In the genomic region with DNA sequence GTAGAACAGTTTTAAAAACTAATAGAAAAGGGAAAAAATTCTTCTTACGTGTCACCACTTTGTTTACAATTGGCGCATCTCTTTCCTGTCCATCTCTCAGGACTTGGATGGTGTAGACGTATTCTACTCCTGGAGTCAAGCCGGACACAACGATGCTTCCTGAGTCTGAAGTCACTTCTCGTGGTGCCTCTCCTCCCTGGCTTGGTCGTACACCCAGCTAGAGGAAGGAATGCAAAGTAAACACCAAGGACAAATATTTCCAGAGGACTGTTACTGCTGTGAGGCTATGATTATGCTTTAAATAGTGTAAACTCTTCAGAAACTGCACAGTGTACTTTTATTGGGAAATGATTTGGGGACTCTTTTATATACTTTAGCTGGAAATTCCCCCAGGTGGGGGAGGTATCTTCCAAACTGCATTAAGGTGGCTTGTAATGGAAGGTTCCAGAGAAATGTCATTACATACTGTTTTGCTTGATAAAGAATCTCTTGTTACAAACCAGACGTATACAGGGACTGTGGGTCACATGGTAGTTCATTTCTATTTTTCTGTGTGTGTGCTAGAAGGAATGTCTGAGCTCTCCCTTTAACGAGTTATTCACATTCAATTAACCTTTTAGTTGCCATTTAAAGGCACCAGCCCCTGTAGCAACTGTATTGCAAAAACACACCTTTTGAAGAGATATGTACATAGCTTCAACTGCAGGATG, we compare ENCODE assay signal across 1 cellular context.
TF ChIP-seq lines count a peak whose summit lies in the region.

No MANE protein-coding gene starts in this region.

TF ChIP-seq in SK-N-SH, 30 proteins besides CTCF, POLR2A, EP300 and RAD21 (continued from another document):
- TF ChIP-seq EZH2phosphoT487 (IDR thresholded peaks at IDR 0.05; ENCODE audit: borderline replicate concordance, low read depth) (no peak), USF2 (IDR thresholded peaks at IDR 0.05; ENCODE audit: borderline replicate concordance, low read depth, low read length) (no peak), POLR2AphosphoS5 (IDR thresholded peaks at IDR 0.05; ENCODE audit: low read depth, low read length) (no peak), SIN3A (IDR thresholded peaks at IDR 0.05; ENCODE audit: borderline replicate concordance, low read depth, low read length) (no peak), IRF3 (IDR thresholded peaks at IDR 0.05; ENCODE audit: low read depth, low read length) (no peak), ZBTB33 (IDR thresholded peaks at IDR 0.05; ENCODE audit: borderline replicate concordance, low read depth) (no peak), RCOR1 (IDR thresholded peaks at IDR 0.05; ENCODE audit: low read length) (no peak), FOSL2 (IDR thresholded peaks at IDR 0.05; ENCODE audit: borderline replicate concordance, low read depth) (no peak), GATA2 (CRISPR knock-in tag; IDR thresholded peaks at IDR 0.05) (no peak), JUND (IDR thresholded peaks at IDR 0.05) (no peak), MXI1 (IDR thresholded peaks at IDR 0.05; ENCODE audit: low read depth, low read length) (no peak), TAF1 (IDR thresholded peaks at IDR 0.05; ENCODE audit: borderline replicate concordance, low read depth, low read length) (no peak)
- TF ChIP-seq, protein P1, sequence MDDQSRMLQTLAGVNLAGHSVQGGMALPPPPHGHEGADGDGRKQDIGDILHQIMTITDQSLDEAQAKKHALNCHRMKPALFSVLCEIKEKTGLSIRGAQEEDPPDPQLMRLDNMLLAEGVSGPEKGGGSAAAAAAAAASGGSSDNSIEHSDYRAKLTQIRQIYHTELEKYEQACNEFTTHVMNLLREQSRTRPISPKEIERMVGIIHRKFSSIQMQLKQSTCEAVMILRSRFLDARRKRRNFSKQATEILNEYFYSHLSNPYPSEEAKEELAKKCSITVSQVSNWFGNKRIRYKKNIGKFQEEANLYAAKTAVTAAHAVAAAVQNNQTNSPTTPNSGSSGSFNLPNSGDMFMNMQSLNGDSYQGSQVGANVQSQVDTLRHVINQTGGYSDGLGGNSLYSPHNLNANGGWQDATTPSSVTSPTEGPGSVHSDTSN (IDR thresholded peaks at IDR 0.05): no peak
- TF ChIP-seq, protein P2, sequence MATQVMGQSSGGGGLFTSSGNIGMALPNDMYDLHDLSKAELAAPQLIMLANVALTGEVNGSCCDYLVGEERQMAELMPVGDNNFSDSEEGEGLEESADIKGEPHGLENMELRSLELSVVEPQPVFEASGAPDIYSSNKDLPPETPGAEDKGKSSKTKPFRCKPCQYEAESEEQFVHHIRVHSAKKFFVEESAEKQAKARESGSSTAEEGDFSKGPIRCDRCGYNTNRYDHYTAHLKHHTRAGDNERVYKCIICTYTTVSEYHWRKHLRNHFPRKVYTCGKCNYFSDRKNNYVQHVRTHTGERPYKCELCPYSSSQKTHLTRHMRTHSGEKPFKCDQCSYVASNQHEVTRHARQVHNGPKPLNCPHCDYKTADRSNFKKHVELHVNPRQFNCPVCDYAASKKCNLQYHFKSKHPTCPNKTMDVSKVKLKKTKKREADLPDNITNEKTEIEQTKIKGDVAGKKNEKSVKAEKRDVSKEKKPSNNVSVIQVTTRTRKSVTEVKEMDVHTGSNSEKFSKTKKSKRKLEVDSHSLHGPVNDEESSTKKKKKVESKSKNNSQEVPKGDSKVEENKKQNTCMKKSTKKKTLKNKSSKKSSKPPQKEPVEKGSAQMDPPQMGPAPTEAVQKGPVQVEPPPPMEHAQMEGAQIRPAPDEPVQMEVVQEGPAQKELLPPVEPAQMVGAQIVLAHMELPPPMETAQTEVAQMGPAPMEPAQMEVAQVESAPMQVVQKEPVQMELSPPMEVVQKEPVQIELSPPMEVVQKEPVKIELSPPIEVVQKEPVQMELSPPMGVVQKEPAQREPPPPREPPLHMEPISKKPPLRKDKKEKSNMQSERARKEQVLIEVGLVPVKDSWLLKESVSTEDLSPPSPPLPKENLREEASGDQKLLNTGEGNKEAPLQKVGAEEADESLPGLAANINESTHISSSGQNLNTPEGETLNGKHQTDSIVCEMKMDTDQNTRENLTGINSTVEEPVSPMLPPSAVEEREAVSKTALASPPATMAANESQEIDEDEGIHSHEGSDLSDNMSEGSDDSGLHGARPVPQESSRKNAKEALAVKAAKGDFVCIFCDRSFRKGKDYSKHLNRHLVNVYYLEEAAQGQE (IDR thresholded peaks at IDR 0.05; ENCODE audit: low read depth, low read length): no peak
TF ChIP-seq in SK-N-SH: peak in this region for 0.
